9 cellular contexts compared by ENCODE assay signal in genomic region chr1:154178856-154179811, GRCh38. TPM values are rescaled to one million over a fixed set of nuclear protein-coding genes. Genes with fewer than 3 reads are reported as not detected.
DNase-seq lines count a peak whose midpoint lies in the region; ATAC-seq and TF ChIP-seq lines count a peak whose summit lies in the region.
"Had no signal": no experiment of that assay in that cellular context is flagged by ENCODE, and none has a peak within 500 bp of the region (broad histone marks: within the 10 kb centered on the region; RNA-seq: fewer than 3 reads in every experiment).

No MANE protein-coding gene starts in this region.

- H3K9me3 Mint-ChIP-seq in activated CD4-positive, alpha-beta T cell treated with anti-CD3 and anti-CD28 coated beads for 36 hours (ENCODE audit: low read depth) = no peaks in the 10 kb centered on the region
- H3K9me3 Mint-ChIP-seq in activated CD4-positive, alpha-beta memory T cell treated with anti-CD3 and anti-CD28 coated beads, Interleukin-2, amount 10 ng/mL, durations not matched to agents 7 days and 5 days = no peaks in the 10 kb centered on the region
- no peaks in the 10 kb centered on the region for H3K9me3 Mint-ChIP-seq in stimulated activated naive B cell treated with anti-CD40 and anti-IgM and Interleukin-4, amounts not matched to agents 10 μg/mL and 1 μg/mL and 100 μg/mL, for 72 hours

- peak overlapping the region; percentile 87 for H3K4me2 ChIP-seq in hepatocyte

- H4K20me1 ChIP-seq in hepatocyte (ENCODE audit: insufficient read depth, poor library complexity, severe bottlenecking) = peaks cover 60% of the 10 kb centered on the region

- H3K4me3 Mint-ChIP-seq in activated CD4-positive, alpha-beta T cell treated with anti-CD3 and anti-CD28 coated beads for 36 hours = peak overlapping the region; percentile 99
- H3K4me3 Mint-ChIP-seq in activated CD4-positive, alpha-beta memory T cell treated with anti-CD3 and anti-CD28 coated beads, Interleukin-2, amount 10 ng/mL, durations not matched to agents 7 days and 5 days = peak overlapping the region; percentile 99
- H3K4me3 Mint-ChIP-seq in stimulated activated naive B cell treated with anti-CD40 and anti-IgM and Interleukin-4, amounts not matched to agents 10 μg/mL and 1 μg/mL and 100 μg/mL, for 72 hours = peak overlapping the region; percentile 87 to 99

- no peaks in the 10 kb centered on the region for H3K9me2 ChIP-seq in hepatocyte (replicated peaks; ENCODE audit: insufficient read depth)

- no peaks in the 10 kb centered on the region for H3K9me3 ChIP-seq in hepatocyte (ENCODE audit: low read depth)

- 59% methylated on average over 10 of the region's 10 CpGs for whole genome bisulfite sequencing in hepatocyte (ENCODE audit: low lambda C conversion rate, missing lambda C conversion rate)

- no peak for ATAC-seq in activated CD4-positive, alpha-beta T cell treated with anti-CD3 and anti-CD28 coated beads for 36 hours
- ATAC-seq in stimulated activated naive B cell treated with anti-CD40 and anti-IgM and Interleukin-4, amounts not matched to agents 10 μg/mL and 1 μg/mL and 100 μg/mL, for 72 hours (replicated peaks) = no peak
- ATAC-seq in GM21786 (IDR thresholded peaks at IDR 0.05; ENCODE audit: unreplicated experiment) = no peak
- ATAC-seq in HG03439 (IDR thresholded peaks at IDR 0.05; ENCODE audit: unreplicated experiment) = no peak

- H3K36me3 Mint-ChIP-seq in activated CD4-positive, alpha-beta T cell treated with anti-CD3 and anti-CD28 coated beads for 36 hours (ENCODE audit: low read depth) = peaks cover 68% of the 10 kb centered on the region
- H3K36me3 Mint-ChIP-seq in activated CD4-positive, alpha-beta memory T cell treated with anti-CD3 and anti-CD28 coated beads, Interleukin-2, amount 10 ng/mL, durations not matched to agents 7 days and 5 days (ENCODE audit: low read depth) = peaks cover 79% of the 10 kb centered on the region
- H3K36me3 Mint-ChIP-seq in stimulated activated naive B cell treated with anti-CD40 and anti-IgM and Interleukin-4, amounts not matched to agents 10 μg/mL and 1 μg/mL and 100 μg/mL, for 72 hours = peaks cover 51 to 69% of the 10 kb centered on the region in 2 donors

- POLR2A ChIA-PET in activated CD4-positive, alpha-beta T cell treated with anti-CD3 and anti-CD28 coated beads for 36 hours (lab: Charles Lee) = interaction anchor here (0.7 kb wide), 1 partner anchor 10 kb away, joined by 4 read pairs; no protein-coding TSS in a partner anchor
- POLR2A ChIA-PET in activated CD4-positive, alpha-beta memory T cell treated with anti-CD3 and anti-CD28 coated beads, Interleukin-2, amount 10 ng/mL, durations not matched to agents 7 days and 5 days (lab: Charles Lee) = interaction anchor here (1.0 to 18.8 kb wide), 8 partner anchors 8 to 212 kb away, joined by 3 to 214 read pairs (median 18); partner anchors contain the start of genes CREB3L4, NUP210L, RPS27 and UBAP2L

- peaks cover 82% of the 10 kb centered on the region for H3K79me2 ChIP-seq in hepatocyte

- peaks cover 42% of the 10 kb centered on the region for H3K4me1 ChIP-seq in hepatocyte (ENCODE audit: insufficient read depth)

- intact Hi-C loops in activated CD4-positive, alpha-beta T cell treated with anti-CD3 and anti-CD28 coated beads for 36 hours (cut with DNase I, micrococcal nuclease) = no loop called here

- H3K4me1 Mint-ChIP-seq in activated CD4-positive, alpha-beta T cell treated with anti-CD3 and anti-CD28 coated beads for 36 hours = peaks cover 63% of the 10 kb centered on the region
- H3K4me1 Mint-ChIP-seq in activated CD4-positive, alpha-beta memory T cell treated with anti-CD3 and anti-CD28 coated beads, Interleukin-2, amount 10 ng/mL, durations not matched to agents 7 days and 5 days = peaks cover 70% of the 10 kb centered on the region
- peaks cover 41 to 66% of the 10 kb centered on the region in 2 donors for H3K4me1 Mint-ChIP-seq in stimulated activated naive B cell treated with anti-CD40 and anti-IgM and Interleukin-4, amounts not matched to agents 10 μg/mL and 1 μg/mL and 100 μg/mL, for 72 hours

- H2AFZ ChIP-seq in hepatocyte = no peak overlapping the region

- H3K27ac Mint-ChIP-seq in activated CD4-positive, alpha-beta T cell treated with anti-CD3 and anti-CD28 coated beads for 36 hours = peak overlapping the region; percentile 91
- peak overlapping the region; percentile 80 for H3K27ac Mint-ChIP-seq in activated CD4-positive, alpha-beta memory T cell treated with anti-CD3 and anti-CD28 coated beads, Interleukin-2, amount 10 ng/mL, durations not matched to agents 7 days and 5 days
- peak overlapping the region; percentile 90 for H3K27ac Mint-ChIP-seq in stimulated activated naive B cell treated with anti-CD40 and anti-IgM and Interleukin-4, amounts not matched to agents 10 μg/mL and 1 μg/mL and 100 μg/mL, for 72 hours

- DNase-seq in activated CD4-positive, alpha-beta T cell treated with anti-CD3 and anti-CD28 coated beads for 36 hours = no peak
- DNase-seq in activated CD4-positive, alpha-beta T cell treated with anti-CD3 and anti-CD28 coated beads for 48 hours = no peak
- no peak for DNase-seq in activated CD4-positive, alpha-beta memory T cell treated with anti-CD3 and anti-CD28 coated beads, Interleukin-2, amount 10 ng/mL, durations not matched to agents 7 days and 5 days
- DNase-seq in hepatocyte (ENCODE audit: low spot score) = peak; percentile 53
- DNase-seq in stimulated activated naive B cell treated with anti-CD40 and anti-IgM and Interleukin-4, amounts not matched to agents 10 μg/mL and 1 μg/mL and 100 μg/mL, for 72 hours = no peak
- no peak for DNase-seq in activated CD4-positive, alpha-beta T cell treated with anti-CD3 and anti-CD28 coated beads for 4 hours

- CTCF ChIA-PET in activated CD4-positive, alpha-beta T cell treated with anti-CD3 and anti-CD28 coated beads for 36 hours (lab: Charles Lee) = interaction anchor here (0.6 to 2.9 kb wide), 4 partner anchors 20 to 279 kb away, joined by 3 to 16 read pairs (median 4); no protein-coding TSS in a partner anchor
- CTCF ChIA-PET in activated CD4-positive, alpha-beta memory T cell treated with anti-CD3 and anti-CD28 coated beads, Interleukin-2, amount 10 ng/mL, durations not matched to agents 7 days and 5 days (lab: Charles Lee) = interaction anchor here (1.7 to 3.8 kb wide), 2 partner anchors 28 to 156 kb away, joined by 3 to 19 read pairs; no protein-coding TSS in a partner anchor

- H3K4me3 ChIP-seq in hepatocyte = peak overlapping the region; percentile 9

- no peaks in the 10 kb centered on the region for H3K36me3 ChIP-seq in hepatocyte (replicated peaks; ENCODE audit: insufficient read depth, low read depth)

- no peaks in the 10 kb centered on the region for H3K27me3 ChIP-seq in hepatocyte

- TF ChIP-seq CTCF in hepatocyte (IDR thresholded peaks at IDR 0.05; ENCODE audit: poor library complexity) = no peak

- H3K27me3 Mint-ChIP-seq in activated CD4-positive, alpha-beta T cell treated with anti-CD3 and anti-CD28 coated beads for 36 hours = no peaks in the 10 kb centered on the region
- H3K27me3 Mint-ChIP-seq in activated CD4-positive, alpha-beta memory T cell treated with anti-CD3 and anti-CD28 coated beads, Interleukin-2, amount 10 ng/mL, durations not matched to agents 7 days and 5 days = no peaks in the 10 kb centered on the region
- H3K27me3 Mint-ChIP-seq in stimulated activated naive B cell treated with anti-CD40 and anti-IgM and Interleukin-4, amounts not matched to agents 10 μg/mL and 1 μg/mL and 100 μg/mL, for 72 hours = no peaks in the 10 kb centered on the region

- H3K27ac ChIP-seq in hepatocyte = peak overlapping the region; percentile 96

RNA-seq across cellular contexts. Expression of gene TPM3, which starts 12.8 kb away (rescaled TPM):
- 100 to 1,000 TPM; 682 to 842 TPM for total RNA-seq in activated CD4-positive, alpha-beta T cell treated with anti-CD3 and anti-CD28 coated beads for 36 hours
- 100 to 1,000 TPM; 792 to 805 TPM for total RNA-seq in activated CD4-positive, alpha-beta memory T cell treated with anti-CD3 and anti-CD28 coated beads, Interleukin-2, amount 10 ng/mL, durations not matched to agents 7 days and 5 days
- total RNA-seq in hepatocyte = 440 and 441 TPM in 2 replicates
- polyA plus RNA-seq in hepatocyte = 302 and 321 TPM in 2 replicates

RNA-seq across cellular contexts. Expression of gene NUP210L, which starts 24.3 kb away (rescaled TPM):
- total RNA-seq in activated CD4-positive, alpha-beta T cell treated with anti-CD3 and anti-CD28 coated beads for 36 hours = under 1 TPM; 0.04 to 0.05 TPM
- total RNA-seq in activated CD4-positive, alpha-beta memory T cell treated with anti-CD3 and anti-CD28 coated beads, Interleukin-2, amount 10 ng/mL, durations not matched to agents 7 days and 5 days = under 1 TPM; 0.05 to 0.08 TPM
- 0.03 and 0.04 TPM in 2 replicates for total RNA-seq in hepatocyte
- not detected in 2 replicates for polyA plus RNA-seq in hepatocyte
- total RNA-seq: epithelial cell of proximal tubule had no signal

RNA-seq across cellular contexts. Expression of gene CFAP141, which starts 27.0 kb away (rescaled TPM):
- not detected for total RNA-seq in activated CD4-positive, alpha-beta T cell treated with anti-CD3 and anti-CD28 coated beads for 36 hours
- total RNA-seq in activated CD4-positive, alpha-beta memory T cell treated with anti-CD3 and anti-CD28 coated beads, Interleukin-2, amount 10 ng/mL, durations not matched to agents 7 days and 5 days = not detected
- not detected in 2 replicates for total RNA-seq in hepatocyte
- polyA plus RNA-seq in hepatocyte = not detected in 2 replicates
- total RNA-seq: epithelial cell of proximal tubule had no signal

RNA-seq across cellular contexts. Expression of gene UBAP2L, which starts 41.6 kb away (rescaled TPM):
- total RNA-seq in activated CD4-positive, alpha-beta T cell treated with anti-CD3 and anti-CD28 coated beads for 36 hours = 100 to 1,000 TPM; 205 to 255 TPM
- 100 to 1,000 TPM; 155 to 157 TPM for total RNA-seq in activated CD4-positive, alpha-beta memory T cell treated with anti-CD3 and anti-CD28 coated beads, Interleukin-2, amount 10 ng/mL, durations not matched to agents 7 days and 5 days
- total RNA-seq in hepatocyte = 83.5 and 103 TPM in 2 replicates
- polyA plus RNA-seq in hepatocyte = 119 and 132 TPM in 2 replicates
